7 cellular contexts compared by ENCODE assay signal in the genomic region with DNA sequence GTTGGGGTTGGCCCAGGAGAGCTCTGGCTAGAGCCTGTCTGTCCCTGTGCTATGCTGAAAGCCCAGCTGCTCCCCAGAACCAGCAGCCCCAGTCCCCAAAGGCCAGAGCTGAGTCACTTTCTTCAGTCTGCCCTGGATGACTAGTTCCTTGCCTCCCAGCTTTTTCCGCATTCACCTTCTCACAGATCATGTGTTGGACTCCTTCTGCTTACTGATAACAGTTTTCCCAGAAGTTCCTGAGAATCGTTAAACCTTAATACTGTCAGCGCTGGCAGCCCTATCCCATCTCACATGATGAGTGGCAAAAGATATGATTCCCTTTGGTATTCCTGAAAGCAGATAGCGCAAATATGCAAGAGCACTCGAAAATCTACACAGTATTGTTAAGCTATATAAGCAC.
DNase-seq lines count a peak whose midpoint lies in the region; ATAC-seq and TF ChIP-seq lines count a peak whose summit lies in the region.
"Not testable (repeated sequence)": the region's sequence is repeated elsewhere in the genome, so short reads cannot be mapped to it uniquely, and the experiment has no call there.

No MANE protein-coding gene starts in this region.

- not testable (repeated sequence) for H3K79me1 ChIP-seq in IMR-90 (ENCODE audit: low read depth in 1 of 2, low read length in 2 of 2)

- H2BK15ac ChIP-seq in IMR-90 (ENCODE audit: low read depth, low read length), result not testable (repeated sequence)

- H3K4ac ChIP-seq in IMR-90 (ENCODE audit: low read depth, low read length), result not testable (repeated sequence)

- ATAC-seq in IMR-90 (ENCODE audit: low read depth) (peak; percentile 46; the same call in 1 of the 2 replicates), omental fat pad (ENCODE audit: low FRiP score) (peak; percentile 80)

- H3K56ac ChIP-seq in IMR-90 (ENCODE audit: extremely low read depth, insufficient read depth, low read length), result not testable (repeated sequence)

- H4K20me1 ChIP-seq in IMR-90 (ENCODE audit: insufficient read depth, low read length); hepatocyte (ENCODE audit: insufficient read depth, poor library complexity, severe bottlenecking): not testable (repeated sequence)

- H2BK120ac ChIP-seq in IMR-90 (ENCODE audit: low read depth, low read length), result not testable (repeated sequence)

- dilution Hi-C loops in IMR-90 (cut with HindIII; ENCODE audit: low sequenced_read_pairs, unreplicated experiment), result not testable (repeated sequence)

- H3K4me2 ChIP-seq in IMR-90 (ENCODE audit: low read depth, low read length); hepatocyte: not testable (repeated sequence)

- H4K91ac ChIP-seq in IMR-90 (ENCODE audit: insufficient read depth, low read depth, low read length), result not testable (repeated sequence)

- H3K4me1 ChIP-seq in IMR-90 (ENCODE audit: control insufficient read depth, insufficient read depth, low read length); cardiac muscle cell (ENCODE audit: low read depth): not testable (repeated sequence)
- peaks cover 11% of the 10 kb centered on the region for H3K4me1 ChIP-seq in hepatocyte (ENCODE audit: insufficient read depth)

- not testable (repeated sequence) for H3K9me1 ChIP-seq in IMR-90 (ENCODE audit: insufficient read depth, low read length)

- not testable (repeated sequence) for H2AFZ ChIP-seq in IMR-90 (replicated peaks; ENCODE audit: low read length, poor library complexity); hepatocyte

- POLR2A ChIA-PET in IMR-90 (lab: Charles Lee; ENCODE audit: unreplicated experiment), result not testable (repeated sequence)

- H2BK20ac ChIP-seq in IMR-90 (ENCODE audit: low read depth, low read length), result not testable (repeated sequence)

- not testable (repeated sequence) for TF ChIP-seq POLR2A in IMR-90 (IDR thresholded peaks at IDR 0.05; ENCODE audit: low read depth, low read length)

- not testable (repeated sequence) for H2AK9ac ChIP-seq in IMR-90 (replicated peaks; ENCODE audit: low read depth, low read length, poor library complexity)

- TF ChIP-seq CTCF in C4-2B (conservative IDR thresholded peaks at IDR 0.05); IMR-90 (conservative IDR thresholded peaks at IDR 0.05; ENCODE audit: low read depth, low read length); fibroblast of the aortic adventitia (IDR thresholded peaks at IDR 0.05; ENCODE audit: insufficient read depth, low read length); cardiac muscle cell (IDR thresholded peaks at IDR 0.05; ENCODE audit: low read depth, low read length); hepatocyte (IDR thresholded peaks at IDR 0.05; ENCODE audit: poor library complexity); omental fat pad (IDR thresholded peaks at IDR 0.05): not testable (repeated sequence)

- not testable (repeated sequence) for H3K79me2 ChIP-seq in hepatocyte

- H3K36me3 ChIP-seq in IMR-90 (ENCODE audit: control insufficient read depth, insufficient read depth, low read length); cardiac muscle cell; hepatocyte (replicated peaks; ENCODE audit: insufficient read depth, low read depth): not testable (repeated sequence)

- BruUV-seq in IMR-90 (replicated peaks; lab: Mats Ljungman, UMichigan), result not testable (repeated sequence)

- H3K9me2 ChIP-seq in hepatocyte (replicated peaks; ENCODE audit: insufficient read depth), result not testable (repeated sequence)

- H3K18ac ChIP-seq in IMR-90 (ENCODE audit: low read depth, low read length), result not testable (repeated sequence)

- H3K27ac ChIP-seq in C4-2B (peak overlapping the region; percentile 41; the same call in 1 of the 2 replicates), cardiac muscle cell (peak overlapping the region; percentile 51), hepatocyte (peak overlapping the region; percentile 77)
- not testable (repeated sequence) for H3K27ac ChIP-seq in IMR-90 (ENCODE audit: insufficient read depth, low read length)

- H3K9ac ChIP-seq in IMR-90 (ENCODE audit: low read depth, low read length), result not testable (repeated sequence)

- not testable (repeated sequence) for H3K14ac ChIP-seq in IMR-90 (replicated peaks; ENCODE audit: low read depth, low read length)

- H2BK5ac ChIP-seq in IMR-90 (ENCODE audit: low read depth, low read length, poor library complexity, severe bottlenecking), result not testable (repeated sequence)

- no CpG with 5 or more reads among the region's 5 CpGs for WGBS in IMR-90 (ENCODE audit: extremely low coverage in 2 of 2, insufficient read length in 1 of 2), 2 experiments
- WGBS in hepatocyte (ENCODE audit: low lambda C conversion rate, missing lambda C conversion rate), result 51% methylated on average over 5 of the region's 5 CpGs

- not testable (repeated sequence) for H4K8ac ChIP-seq in IMR-90 (ENCODE audit: low read depth in 2 of 2, low read length in 2 of 2)

- not testable (repeated sequence) for H4K5ac ChIP-seq in IMR-90 (ENCODE audit: low read depth, low read length)

- in situ Hi-C loops in IMR-90 (cut with MboI; ENCODE audit: low sequenced_read_pairs), result not testable (repeated sequence)

- H2AK5ac ChIP-seq in IMR-90 (ENCODE audit: low read depth, low read length), result not testable (repeated sequence)

- CTCF ChIA-PET in IMR-90 (lab: Yijun Ruan, JAX), result not testable (repeated sequence)

- DNase-seq in IMR-90; hepatocyte (ENCODE audit: low spot score); omental fat pad (ENCODE audit: low spot score): not testable (repeated sequence)
- peak; percentile 25 for DNase-seq in amniotic epithelial cell (ENCODE audit: low read depth)
- DNase-seq in fibroblast of the aortic adventitia (ENCODE audit: low read depth), result peak; percentile 47
- DNase-seq in cardiac muscle cell (ENCODE audit: low read depth in 1 of 2, low spot score in 1 of 2), result peak in 1 of 2 donors; percentile 30

- intact Hi-C loops in IMR-90 (cut with micrococcal nuclease), result not testable (repeated sequence)

- H3K23ac ChIP-seq in IMR-90 (ENCODE audit: low read depth, low read length), result not testable (repeated sequence)

- not testable (repeated sequence) for TF ChIP-seq RAD21 in IMR-90 (IDR thresholded peaks at IDR 0.05; ENCODE audit: low read length)

- H3K4me3 ChIP-seq in IMR-90 (ENCODE audit: insufficient read depth, low read depth, low read length); fibroblast of the aortic adventitia (ENCODE audit: low read depth, low read length); cardiac muscle cell; hepatocyte: not testable (repeated sequence)

- not testable (repeated sequence) for H3K27me3 ChIP-seq in IMR-90 (ENCODE audit: control insufficient read depth, insufficient read depth, low read length); cardiac muscle cell; hepatocyte

- not testable (repeated sequence) for H3K9me3 ChIP-seq in IMR-90 (ENCODE audit: control insufficient read depth, insufficient read depth, low read length); cardiac muscle cell (ENCODE audit: low read depth); hepatocyte (ENCODE audit: low read depth)
